Comparison of ENCODE assay signal across 21 cellular contexts in the genomic region with DNA sequence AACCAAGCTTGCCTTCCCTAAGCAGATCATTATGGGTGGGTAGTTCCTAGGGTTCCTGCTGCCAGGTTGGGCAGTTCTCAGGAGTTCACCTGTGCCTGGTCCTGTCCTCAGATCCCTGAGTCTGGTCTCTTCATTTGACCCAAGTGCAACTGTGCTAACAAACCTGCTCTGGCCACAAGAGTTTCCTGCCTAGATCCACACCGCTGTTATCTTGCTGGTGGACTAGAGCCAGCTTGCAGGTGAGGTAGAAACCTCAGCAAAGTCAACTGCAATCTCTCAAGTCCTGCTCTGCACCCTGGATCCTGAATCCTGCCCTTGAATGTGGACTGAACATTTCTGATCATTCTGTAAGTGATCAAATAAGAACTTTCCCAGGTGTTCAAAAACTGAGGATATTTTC.
"Had no signal": no experiment of that assay in that cellular context is flagged by ENCODE, and none has a peak within 500 bp of the region (broad histone marks: within the 10 kb centered on the region; RNA-seq: fewer than 3 reads in every experiment).

No MANE protein-coding gene starts in this region.

- H3K36me3 ChIP-seq: prostate gland, right atrium auricular region, suprapubic skin, transverse colon had no signal

- H3K9me3 ChIP-seq: prostate gland, right atrium auricular region, suprapubic skin, transverse colon had no signal

- H3K27me3 ChIP-seq: right atrium auricular region, transverse colon had no signal

- H3K4me1 ChIP-seq: prostate gland, right atrium auricular region, suprapubic skin, transverse colon had no signal

- H3K27ac ChIP-seq: prostate gland, right atrium auricular region, suprapubic skin, transverse colon had no signal

- DNase-seq: activated CD4-positive, alpha-beta T cell treated with anti-CD3 and anti-CD28 coated beads, Interleukin-2, amount 10 ng/mL, durations not matched to agents 7 days and 5 days; activated CD8-positive, alpha-beta T cell treated with anti-CD3 and anti-CD28 coated beads, Interleukin-2, amount 10 ng/mL, durations not matched to agents 7 days and 5 days; activated effector memory CD4-positive, alpha-beta T cell treated with Interleukin-2 at 50 U/mL for 16 hours; activated naive CD4-positive, alpha-beta T cell treated with anti-CD3 and anti-CD28 coated beads, Interleukin-2, amount 10 ng/mL, durations not matched to agents 7 days and 5 days; activated naive CD8-positive, alpha-beta T cell treated with anti-CD3 and anti-CD28 coated beads, Interleukin-2, amount 50 U/mL, for 24 hours; activated T-cell treated with anti-CD3 and anti-CD28 coated beads, Interleukin-2, amount 50 U/mL, for 4 hours; anterior cingulate cortex; effector CD8-positive, alpha-beta T cell; hippocampal formation; nephron progenitor cell; nucleus accumbens; stimulated activated CD4-positive, alpha-beta T cell treated with anti-CD3 and anti-CD28 coated beads, Interleukin-2, amount 100 ng/mL, for 24 hours; T1000; transverse colon had no signal

- H3K4me3 Mint-ChIP-seq: activated CD4-positive, alpha-beta T cell treated with anti-CD3 and anti-CD28 coated beads, Interleukin-2, amount 10 ng/mL, durations not matched to agents 7 days and 5 days; activated CD8-positive, alpha-beta T cell treated with anti-CD3 and anti-CD28 coated beads, Interleukin-2, amount 10 ng/mL, durations not matched to agents 7 days and 5 days; activated naive CD4-positive, alpha-beta T cell treated with anti-CD3 and anti-CD28 coated beads, Interleukin-2, amount 10 ng/mL, durations not matched to agents 7 days and 5 days; activated naive CD8-positive, alpha-beta T cell treated with anti-CD3 and anti-CD28 coated beads, Interleukin-2, amount 50 U/mL, for 24 hours; activated T-cell treated with anti-CD3 and anti-CD28 coated beads, Interleukin-2, amount 50 U/mL, for 4 hours; nephron progenitor cell; stimulated activated naive CD8-positive, alpha-beta T cell treated with anti-CD3 and anti-CD28 coated beads, Interleukin-15, Interleukin-2, amounts not matched to agents 100 ng/mL and 50 ng/mL, for 24 hours had no signal

- H3K4me1 Mint-ChIP-seq: activated CD4-positive, alpha-beta T cell treated with anti-CD3 and anti-CD28 coated beads, Interleukin-2, amount 10 ng/mL, durations not matched to agents 7 days and 5 days; activated naive CD4-positive, alpha-beta T cell treated with anti-CD3 and anti-CD28 coated beads, Interleukin-2, amount 10 ng/mL, durations not matched to agents 7 days and 5 days; activated naive CD8-positive, alpha-beta T cell treated with anti-CD3 and anti-CD28 coated beads, Interleukin-2, amount 50 U/mL, for 24 hours; nephron progenitor cell had no signal

- H3K4me3 ChIP-seq: lung, prostate gland, right atrium auricular region, suprapubic skin, transverse colon had no signal

- H3K27me3 Mint-ChIP-seq: stimulated activated naive CD8-positive, alpha-beta T cell treated with anti-CD3 and anti-CD28 coated beads, Interleukin-15, Interleukin-2, amounts not matched to agents 100 ng/mL and 50 ng/mL, for 24 hours had no signal

- H3K9me3 Mint-ChIP-seq: activated CD4-positive, alpha-beta T cell treated with anti-CD3 and anti-CD28 coated beads, Interleukin-2, amount 10 ng/mL, durations not matched to agents 7 days and 5 days; activated naive CD4-positive, alpha-beta T cell treated with anti-CD3 and anti-CD28 coated beads, Interleukin-2, amount 10 ng/mL, durations not matched to agents 7 days and 5 days; activated naive CD8-positive, alpha-beta T cell treated with anti-CD3 and anti-CD28 coated beads, Interleukin-2, amount 50 U/mL, for 24 hours; activated T-cell treated with anti-CD3 and anti-CD28 coated beads, Interleukin-2, amount 50 U/mL, for 4 hours; nephron progenitor cell; stimulated activated naive CD8-positive, alpha-beta T cell treated with anti-CD3 and anti-CD28 coated beads, Interleukin-15, Interleukin-2, amounts not matched to agents 100 ng/mL and 50 ng/mL, for 24 hours had no signal

- ATAC-seq: activated CD4-positive, CD25-positive, alpha-beta regulatory T cell treated with anti-CD3 and anti-CD28 coated beads, Interleukin-2, amount 50 U/mL, for 24 hours; activated CD8-positive, alpha-beta T cell treated with anti-CD3 and anti-CD28 coated beads, Interleukin-2, amount 10 ng/mL, durations not matched to agents 7 days and 5 days; activated naive CD8-positive, alpha-beta T cell treated with anti-CD3 and anti-CD28 coated beads, Interleukin-2, amount 50 U/mL, for 24 hours; activated T-cell treated with anti-CD3 and anti-CD28 coated beads, Interleukin-2, amount 50 U/mL, for 4 hours; left lobe of liver had no signal

- H3K27ac Mint-ChIP-seq: activated CD4-positive, alpha-beta T cell treated with anti-CD3 and anti-CD28 coated beads, Interleukin-2, amount 10 ng/mL, durations not matched to agents 7 days and 5 days; activated CD8-positive, alpha-beta T cell treated with anti-CD3 and anti-CD28 coated beads, Interleukin-2, amount 10 ng/mL, durations not matched to agents 7 days and 5 days; activated naive CD4-positive, alpha-beta T cell treated with anti-CD3 and anti-CD28 coated beads, Interleukin-2, amount 10 ng/mL, durations not matched to agents 7 days and 5 days; activated naive CD8-positive, alpha-beta T cell treated with anti-CD3 and anti-CD28 coated beads, Interleukin-2, amount 50 U/mL, for 24 hours; nephron progenitor cell; stimulated activated naive CD8-positive, alpha-beta T cell treated with anti-CD3 and anti-CD28 coated beads, Interleukin-15, Interleukin-2, amounts not matched to agents 100 ng/mL and 50 ng/mL, for 24 hours had no signal

- H3K36me3 Mint-ChIP-seq: activated naive CD4-positive, alpha-beta T cell treated with anti-CD3 and anti-CD28 coated beads, Interleukin-2, amount 10 ng/mL, durations not matched to agents 7 days and 5 days had no signal
